ENCODE assay signal across 24 cellular contexts in the genomic region with DNA sequence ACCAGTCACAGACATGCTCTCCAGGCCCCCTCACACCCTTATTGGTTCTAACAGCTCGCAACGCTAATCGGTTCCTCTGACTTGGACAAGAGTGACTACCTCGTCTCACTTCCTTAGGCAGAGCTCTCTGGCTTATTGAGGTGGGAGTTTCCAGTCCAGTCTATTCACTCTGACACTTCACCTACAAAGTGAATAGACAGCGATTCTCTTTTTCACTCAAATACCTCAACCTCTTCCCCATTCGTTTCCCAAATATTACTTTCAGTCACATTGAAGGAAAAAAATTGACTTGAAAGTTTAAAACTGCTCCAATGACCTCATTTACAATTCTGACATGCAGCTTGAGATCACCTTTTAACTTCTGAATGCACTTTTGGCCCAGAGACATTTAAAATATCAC. TPM values are rescaled to one million over a fixed set of nuclear protein-coding genes. Genes with fewer than 3 reads are reported as not detected.
DNase-seq lines count a peak whose midpoint lies in the region; ATAC-seq, FAIRE-seq and TF ChIP-seq lines count a peak whose summit lies in the region.
"Had no signal": no experiment of that assay in that cellular context is flagged by ENCODE, and none has a peak within 500 bp of the region (broad histone marks: within the 10 kb centered on the region; RNA-seq: fewer than 3 reads in every experiment).

No MANE protein-coding gene starts in this region.

- H3K4me2 ChIP-seq in GM23338 (no peak overlapping the region), GM12878 (ENCODE audit: control insufficient read depth, insufficient read depth) (no peak overlapping the region)
- H3K4me2 ChIP-seq: BLaER1, KMS-11 had no signal

- SMC1A ChIA-PET in GM12878 (lab: Charles Lee; ENCODE audit: uncharacterized antibody, unreplicated experiment): interaction anchor here (0.9 to 1.8 kb wide), 6 partner anchors 60 to 904 kb away, joined by 3 to 5 read pairs (median 3); no protein-coding TSS in a partner anchor

- in situ Hi-C loops in GM12878 (cut with MboI): loop anchor here (5.0 to 25.0 kb wide), 2 partner anchors 101 to 1001 kb away; no protein-coding TSS in a partner anchor

- no peak for TF ChIP-seq CTCF in GM12865 (IDR thresholded peaks at IDR 0.05; ENCODE audit: insufficient read depth, low read depth, low read length, missing control alignments)
- no peak for TF ChIP-seq CTCF in GM23338 (conservative IDR thresholded peaks at IDR 0.05; ENCODE audit: low read depth in 2 of 2)
- no peak for TF ChIP-seq CTCF in GM12878 (IDR thresholded peaks at IDR 0.05 in 2 of 3, conservative IDR thresholded peaks at IDR 0.05 in 1 of 3; ENCODE audit: control insufficient read depth in 2 of 3, extremely low read depth in 1 of 3, insufficient read depth in 1 of 3, low read depth in 3 of 3, low read length in 3 of 3)

- H3K9ac ChIP-seq in GM12878 (ENCODE audit: control insufficient read depth, insufficient read depth, low read length): no peak overlapping the region
- H3K9ac ChIP-seq: BLaER1, GM23248, KMS-11 had no signal

- 1% methylated on average over 6 of the region's 6 CpGs for WGBS in GM12878 (ENCODE audit: insufficient coverage, insufficient replicate concordance, low lambda C conversion rate, missing lambda C conversion rate)

- no peaks in the 10 kb centered on the region for H3K9me3 ChIP-seq in GM12878 (replicated peaks; ENCODE audit: control insufficient read depth, insufficient read depth, low read length)
- H3K9me3 ChIP-seq: BLaER1 had no signal

- H3K4me1 Mint-ChIP-seq in GM23338: peaks cover 8% of the 10 kb centered on the region
- peaks cover 16% of the 10 kb centered on the region for H3K4me1 Mint-ChIP-seq in stimulated activated memory B cell treated with anti-CD40 and anti-IgM and Interleukin-4, amounts not matched to agents 10 μg/mL and 1 μg/mL and 100 μg/mL, for 72 hours
- peaks cover 8% of the 10 kb centered on the region for H3K4me1 Mint-ChIP-seq in activated naive CD8-positive, alpha-beta T cell treated with anti-CD3 and anti-CD28 coated beads for 36 hours

- TF ChIP-seq POLR2A in GM12878 (IDR thresholded peaks at IDR 0.05; ENCODE audit: low read depth, low read length): no peak

- TF ChIP-seq RAD21 in GM12878 (IDR thresholded peaks at IDR 0.05; ENCODE audit: insufficient read depth, low read depth, low read length): no peak

- H3K4me3 Mint-ChIP-seq in GM23338: no peak overlapping the region
- H3K4me3 Mint-ChIP-seq in stimulated activated memory B cell treated with anti-CD40 and anti-IgM and Interleukin-4, amounts not matched to agents 10 μg/mL and 1 μg/mL and 100 μg/mL, for 72 hours: no peak overlapping the region
- no peak overlapping the region for H3K4me3 Mint-ChIP-seq in activated naive CD8-positive, alpha-beta T cell treated with anti-CD3 and anti-CD28 coated beads for 36 hours
- H3K4me3 Mint-ChIP-seq: CD14-positive monocyte; CD4-positive, alpha-beta memory T cell had no signal

- peaks cover 5% of the 10 kb centered on the region for H3K36me3 Mint-ChIP-seq in GM23338 (ENCODE audit: low read depth)
- H3K36me3 Mint-ChIP-seq in stimulated activated memory B cell treated with anti-CD40 and anti-IgM and Interleukin-4, amounts not matched to agents 10 μg/mL and 1 μg/mL and 100 μg/mL, for 72 hours: no peaks in the 10 kb centered on the region
- H3K36me3 Mint-ChIP-seq in activated naive CD8-positive, alpha-beta T cell treated with anti-CD3 and anti-CD28 coated beads for 36 hours: no peaks in the 10 kb centered on the region
- H3K36me3 Mint-ChIP-seq: CD14-positive monocyte; CD4-positive, alpha-beta memory T cell had no signal

- H3K79me2 ChIP-seq in GM23338 (replicated peaks; ENCODE audit: insufficient read depth) (no peaks in the 10 kb centered on the region), GM12878 (ENCODE audit: control insufficient read depth, insufficient read depth, low read length) (no peaks in the 10 kb centered on the region)

- H3K4me1 ChIP-seq in GM23338 (ENCODE audit: insufficient read depth): no peaks in the 10 kb centered on the region
- H3K4me1 ChIP-seq in GM12878 (ENCODE audit: control insufficient read depth, insufficient read depth, low read length): no peaks in the 10 kb centered on the region
- H3K4me1 ChIP-seq: BLaER1 had no signal

- CTCF ChIA-PET in GM12878 (lab: Yijun Ruan, JAX): interaction anchor here (0.9 to 3.1 kb wide), 7 partner anchors 28 to 562 kb away, joined by 3 to 14 read pairs (median 5); no protein-coding TSS in a partner anchor

- POLR2A ChIA-PET in GM12878 (lab: Charles Lee): no interaction called here

- H3F3A ChIP-seq in GM23338 (replicated peaks; ENCODE audit: low read depth): peaks cover 7% of the 10 kb centered on the region; the same call in 1 of the 2 replicates

- no peaks in the 10 kb centered on the region for H3K9me2 ChIP-seq in GM23338 (ENCODE audit: insufficient read depth)

- H3K36me3 ChIP-seq in GM23338 (ENCODE audit: insufficient read depth) (no peaks in the 10 kb centered on the region), GM12878 (ENCODE audit: control insufficient read depth in 2 of 2, insufficient read depth in 2 of 2, low read length in 1 of 2) (no peaks in the 10 kb centered on the region)
- H3K36me3 ChIP-seq: BLaER1 had no signal

- RAD21 ChIA-PET in GM12878 (lab: Charles Lee; ENCODE audit: unreplicated experiment): interaction anchor here (1.6 kb wide), 1 partner anchor 98 kb away, joined by 13 read pairs; no protein-coding TSS in a partner anchor

- ATAC-seq in GM23338: no peak
- ATAC-seq in GM12878: peak; percentile 81
- ATAC-seq in stimulated activated memory B cell treated with anti-CD40 and anti-IgM and Interleukin-4, amounts not matched to agents 10 μg/mL and 1 μg/mL and 100 μg/mL, for 72 hours: peak; percentile 78

- TF ChIP-seq EP300 in GM12878 (IDR thresholded peaks at IDR 0.05; ENCODE audit: borderline replicate concordance in 1 of 2, control insufficient read depth in 1 of 2, low read depth in 2 of 2, low read length in 2 of 2): no peak

- H3K27me3 ChIP-seq in GM23338 (ENCODE audit: insufficient read depth): peaks cover 24% of the 10 kb centered on the region; the same call in 1 of the 2 replicates
- H3K27me3 ChIP-seq in GM12878 (replicated peaks in 1 of 2; ENCODE audit: control insufficient read depth in 2 of 2, insufficient read depth in 2 of 2, low read length in 1 of 2): no peaks in the 10 kb centered on the region; a peak in 2 of 4 replicates
- H3K27me3 ChIP-seq: BLaER1 had no signal

- BruUV-seq in GM12878 (replicated peaks; lab: Mats Ljungman, UMichigan): no TSS peak

- H3K9me3 Mint-ChIP-seq in GM23338: peaks cover 12% of the 10 kb centered on the region; the same call in 2 of the 3 replicates
- H3K9me3 Mint-ChIP-seq in stimulated activated memory B cell treated with anti-CD40 and anti-IgM and Interleukin-4, amounts not matched to agents 10 μg/mL and 1 μg/mL and 100 μg/mL, for 72 hours: no peaks in the 10 kb centered on the region
- no peaks in the 10 kb centered on the region for H3K9me3 Mint-ChIP-seq in activated naive CD8-positive, alpha-beta T cell treated with anti-CD3 and anti-CD28 coated beads for 36 hours

- no peak overlapping the region for H3K27ac Mint-ChIP-seq in GM23338
- H3K27ac Mint-ChIP-seq in stimulated activated memory B cell treated with anti-CD40 and anti-IgM and Interleukin-4, amounts not matched to agents 10 μg/mL and 1 μg/mL and 100 μg/mL, for 72 hours: no peak overlapping the region
- H3K27ac Mint-ChIP-seq in activated naive CD8-positive, alpha-beta T cell treated with anti-CD3 and anti-CD28 coated beads for 36 hours: no peak overlapping the region
- H3K27ac Mint-ChIP-seq: CD4-positive, alpha-beta memory T cell had no signal

- H3K27ac ChIP-seq in GM23338 (ENCODE audit: low read depth) (no peak overlapping the region), GM12878 (ENCODE audit: control insufficient read depth, insufficient read depth) (no peak overlapping the region)
- H3K27ac ChIP-seq: BLaER1, GM23248, KMS-11 had no signal

- H3K4me3 ChIP-seq in GM12865 (ENCODE audit: low read depth, low read length): no peak overlapping the region
- H3K4me3 ChIP-seq in GM23338: no peak overlapping the region
- H3K4me3 ChIP-seq in GM12878: no peak overlapping the region
- H3K4me3 ChIP-seq: BLaER1, GM23248 had no signal

- intact Hi-C loops in GM12878 (cut with micrococcal nuclease; ENCODE audit: unreplicated experiment): loop anchor here (5.0 kb wide), 1 partner anchor 271 kb away; no protein-coding TSS in a partner anchor
- intact Hi-C loops in posterior vena cava (cut with DNase I): loop anchor here in 1 of 2 donors (10.0 kb wide), 1 partner anchor 59 kb away; no protein-coding TSS in a partner anchor

- H2AFZ ChIP-seq in GM23338: 0 out of 2 replicates have a peak overlapping the region, but pooled peaks have one; percentile 19
- no peak overlapping the region for H2AFZ ChIP-seq in GM12878 (ENCODE audit: control insufficient read depth, low read depth, low read length)
- H2AFZ ChIP-seq: GM23248 had no signal

- FAIRE-seq in GM12878 (lab: Jason Lieb, UNC): peak; percentile 47
- FAIRE-seq: GM12891, H54 had no signal

- DNase-seq in GM12865 (ENCODE audit: low read depth) (peak; percentile 59), GM23338 (ENCODE audit: low spot score) (no peak), GM12878 (ENCODE audit: low read depth, low spot score) (peak; percentile 8), posterior vena cava (ENCODE audit: low spot score) (no peak), mucosa of gallbladder (ENCODE audit: low spot score) (no peak), kidney tubule cell (ENCODE audit: low spot score) (no peak)
- DNase-seq in activated naive CD8-positive, alpha-beta T cell treated with anti-CD3 and anti-CD28 coated beads for 36 hours: no peak
- DNase-seq: 8988T; CD4-positive, alpha-beta memory T cell; DMS153; DMS79; GDM1; GM23248; HCEC 1CT had no signal

- H4K20me1 ChIP-seq in GM23338 (replicated peaks; ENCODE audit: insufficient read depth) (no peaks in the 10 kb centered on the region), GM12878 (ENCODE audit: control insufficient read depth, insufficient read depth) (no peaks in the 10 kb centered on the region)
- H4K20me1 ChIP-seq: BLaER1 had no signal

- peaks cover 1% of the 10 kb centered on the region for H3K27me3 Mint-ChIP-seq in GM23338 (ENCODE audit: insufficient read depth, low read depth, poor library complexity)
- peaks cover 41% of the 10 kb centered on the region for H3K27me3 Mint-ChIP-seq in stimulated activated memory B cell treated with anti-CD40 and anti-IgM and Interleukin-4, amounts not matched to agents 10 μg/mL and 1 μg/mL and 100 μg/mL, for 72 hours
- H3K27me3 Mint-ChIP-seq in activated naive CD8-positive, alpha-beta T cell treated with anti-CD3 and anti-CD28 coated beads for 36 hours: peaks cover 19% of the 10 kb centered on the region

RNA-seq across cellular contexts. Expression of gene HELT, which starts 17.7 kb away (rescaled TPM):
- total RNA-seq in GM23338 (2014; rRNA removed; shearing (Covaris generic)): not detected in 2 replicates
- polyA plus RNA-seq in GM23338 (2016; fragmentation: Nextera tagmentation; extraction: Ambion mirVana) (0.28 TPM in 1 of 2 replicates, not detected in the other), GM12878 (2011; rRNA removed) (not detected in 2 replicates), GM12878 (2014; fragmentation: Illumina TruSeq; extraction: Trizol) (not detected in 2 replicates), GM12878 (2014; fragmentation: Nextera tagmentation; extraction: Ambion mirVana) (not detected), GM12878 (2014; rRNA removed) (not detected in 2 replicates), GM12878 (2016; fragmentation: Nextera tagmentation; extraction: Ambion mirVana) (not detected)
- not detected in 2 replicates for total RNA-seq in GM12878 (2013; cell fraction: nucleolus; rRNA removed)
- total RNA-seq in GM12878 (2014; rRNA removed) (not detected in 2 replicates), GM12878 (2014; rRNA removed; fragmentation: Illumina TruSeq; extraction: Trizol) (not detected in 2 replicates), GM12878 (2021) (not detected in 2 replicates), posterior vena cava (not detected), mucosa of gallbladder (not detected)
- not detected for polyA plus RNA-seq in GM12878 (2011; ENCODE audit: low read depth)
- polyA plus RNA-seq in GM12878 (2011; cell fraction: cytosol; rRNA removed): not detected in 2 replicates
- polyA plus RNA-seq in GM12878 (2011; cell fraction: nucleus; rRNA removed): not detected in 2 replicates
- not detected in 2 replicates for polyA plus RNA-seq in GM12878 (2012)
- not detected in 2 replicates for polyA minus RNA-seq in GM12878 (2011; rRNA and poly(A)+ RNA removed)
- not detected in 2 replicates for polyA minus RNA-seq in GM12878 (2011; cell fraction: cytosol; rRNA and poly(A)+ RNA removed)
- polyA minus RNA-seq in GM12878 (2011; cell fraction: nucleus; rRNA and poly(A)+ RNA removed): not detected in 2 replicates
- not detected for total RNA-seq in activated naive CD8-positive, alpha-beta T cell treated with anti-CD3 and anti-CD28 coated beads for 36 hours
- total RNA-seq: A673; CD4-positive, alpha-beta memory T cell; Daoy; GM23248; HT-29 had no signal
- polyA plus RNA-seq: AG04450; CD14-positive monocyte; CD4-positive, alpha-beta memory T cell; GM23248 had no signal

Comparison
In these comparisons a context has a peak if more than half of its experiments do, and no peak if none do; other contexts are left out.
1. DNase-seq: peak in GM12865 (single experiment) and GM12878 (single experiment); none in GM23338 (single experiment), activated naive CD8-positive, alpha-beta T cell treated with anti-CD3 and anti-CD28 coated beads for 36 hours (single experiment), posterior vena cava (single experiment), mucosa of gallbladder (single experiment) and kidney tubule cell (single experiment).